Comparison of ENCODE assay signal across 21 cellular contexts in the genomic region with DNA sequence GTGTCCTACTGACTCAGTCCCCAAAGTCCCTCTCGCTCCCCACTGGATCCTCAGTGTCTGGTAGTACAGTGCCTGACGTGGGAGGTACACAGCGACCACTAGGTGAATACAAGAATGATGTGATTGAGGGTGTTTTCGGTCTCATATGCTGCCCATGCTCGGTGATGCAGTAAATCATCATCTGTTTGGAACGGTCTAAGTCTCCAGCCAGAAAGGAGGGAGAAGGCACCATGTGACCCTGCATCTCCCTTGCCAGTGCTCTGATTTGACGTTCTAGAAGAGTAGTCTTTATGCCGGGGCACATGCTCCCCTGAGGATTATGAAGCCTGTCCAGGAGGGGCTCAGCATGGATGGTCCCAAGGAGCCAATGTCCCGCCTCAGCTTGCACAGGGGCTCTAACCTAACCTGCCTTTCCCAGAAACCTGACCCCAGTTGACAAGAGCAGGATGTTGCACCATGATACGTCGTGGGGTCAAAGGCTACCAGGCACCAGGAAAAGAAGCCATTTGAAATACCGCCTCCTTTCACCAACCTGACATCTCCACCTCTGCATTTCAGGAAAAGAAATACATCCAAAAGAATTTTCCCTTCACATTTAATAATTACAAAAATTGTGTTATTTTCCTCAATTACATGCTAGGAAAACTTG. TPM values are rescaled to one million over a fixed set of nuclear protein-coding genes. Genes with fewer than 3 reads are reported as not detected.
"Had no signal": no experiment of that assay in that cellular context is flagged by ENCODE, and none has a peak within 500 bp of the region (broad histone marks: within the 10 kb centered on the region; RNA-seq: fewer than 3 reads in every experiment).

No MANE protein-coding gene starts in this region.

- ATAC-seq: body of pancreas, heart left ventricle, WTC11 had no signal

- H3K9me3 ChIP-seq: body of pancreas, thyroid gland had no signal

- H3K36me3 ChIP-seq: heart left ventricle, thyroid gland had no signal

- H3K4me3 ChIP-seq: body of pancreas, coronary artery, heart left ventricle, thyroid gland had no signal

- FAIRE-seq: endometrium, frontal cortex had no signal

- H3K27me3 ChIP-seq: body of pancreas, thyroid gland had no signal

- H3K27ac ChIP-seq: body of pancreas, coronary artery, heart left ventricle, thyroid gland had no signal

- H3K4me1 ChIP-seq: body of pancreas, heart left ventricle, thyroid gland had no signal

- DNase-seq: activated CD4-positive, alpha-beta memory T cell treated with anti-CD3 and anti-CD28 coated beads for 36 hours; activated CD4-positive, alpha-beta T cell treated with anti-CD3 and anti-CD28 coated beads for 4 hours; activated naive CD8-positive, alpha-beta T cell treated with anti-CD3 and anti-CD28 coated beads for 36 hours; activated T-cell treated with anti-CD3 and anti-CD28 coated beads for 4 hours; amygdala; body of pancreas; central memory CD4-positive, alpha-beta T cell; erythroblast; heart left ventricle; kidney glomerular epithelial cell; retina; stimulated activated CD4-positive, alpha-beta T cell treated with anti-CD3 and anti-CD28 coated beads, Interleukin-12 subunit alpha, Interleukin-12 subunit beta, amount 100 ng/mL, for 4 hours; stimulated activated CD4-positive, alpha-beta T cell treated with anti-CD3 and anti-CD28 coated beads, Interleukin-1b, Interleukin-23, amount 100 ng/mL, for 48 hours; stimulated activated naive CD4-positive, alpha-beta T cell treated with Interleukin-2 at 50 U/mL for 16 hours; T-helper 2 cell; thyroid gland had no signal

RNA-seq across cellular contexts. Expression of gene SRPK3, which starts 30.6 kb away (rescaled TPM):
- total RNA-seq: activated CD4-positive, alpha-beta memory T cell treated with anti-CD3 and anti-CD28 coated beads for 36 hours; activated naive CD8-positive, alpha-beta T cell treated with anti-CD3 and anti-CD28 coated beads for 36 hours; body of pancreas; WTC11 had no signal
- polyA plus RNA-seq: liver had no signal
